Comparison of ENCODE assay signal across 22 cellular contexts in the genomic region with DNA sequence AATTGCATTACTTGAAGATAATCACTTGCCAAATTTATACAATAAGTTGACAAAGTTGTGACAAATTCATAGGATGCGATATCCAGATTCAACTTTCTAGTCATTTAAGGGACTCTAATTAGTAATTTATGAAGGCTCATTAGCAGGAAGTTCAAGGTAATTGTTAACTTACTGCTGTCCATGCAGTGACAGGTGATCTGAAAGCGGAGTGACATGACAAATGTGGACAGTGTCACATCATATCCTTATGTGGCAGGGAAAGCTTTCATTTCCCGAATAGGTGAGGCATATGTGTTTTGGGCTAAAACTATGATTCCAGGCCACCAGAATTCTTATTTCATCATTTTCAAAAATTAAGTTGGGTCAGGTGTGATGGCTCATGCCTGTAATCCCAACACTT.
DNase-seq lines count a peak whose midpoint lies in the region; ATAC-seq and TF ChIP-seq lines count a peak whose summit lies in the region.
"Had no signal": no experiment of that assay in that cellular context is flagged by ENCODE, and none has a peak within 500 bp of the region (broad histone marks: within the 10 kb centered on the region; RNA-seq: fewer than 3 reads in every experiment).

No MANE protein-coding gene starts in this region.

- no peaks in the 10 kb centered on the region for H3K36me3 ChIP-seq in PC-3 (ENCODE audit: low read depth, low read length)
- no peaks in the 10 kb centered on the region for H3K36me3 ChIP-seq in osteoblast (ENCODE audit: insufficient read depth, low read length)
- H3K36me3 ChIP-seq: heart left ventricle, tibial artery had no signal

- H2AFZ ChIP-seq in PC-3 (ENCODE audit: low read length), result no peak overlapping the region
- H2AFZ ChIP-seq in osteoblast (ENCODE audit: low read length), result no peak overlapping the region

- peak overlapping the region; percentile 63 for H3K4me2 ChIP-seq in PC-3 (ENCODE audit: low read length)
- no peak overlapping the region for H3K4me2 ChIP-seq in osteoblast (ENCODE audit: insufficient read depth, low read length)

- H3K79me2 ChIP-seq in PC-3 (ENCODE audit: low read length), result no peaks in the 10 kb centered on the region
- H3K79me2 ChIP-seq in osteoblast (ENCODE audit: insufficient read depth, low read length), result no peaks in the 10 kb centered on the region

- intact Hi-C loops in PC-3 (cut with micrococcal nuclease), result no loop called here

- no peaks in the 10 kb centered on the region for H3K9me3 ChIP-seq in PC-3 (ENCODE audit: low read length)
- no peaks in the 10 kb centered on the region for H3K9me3 ChIP-seq in osteoblast (ENCODE audit: low read depth, low read length)
- H3K9me3 ChIP-seq: heart left ventricle, tibial artery had no signal

- POLR2A ChIA-PET in PC-3 (lab: Charles Lee; ENCODE audit: unreplicated experiment), result no interaction called here

- ATAC-seq in GM18508 (IDR thresholded peaks at IDR 0.05; ENCODE audit: insufficient read depth, unreplicated experiment), result peak; percentile 53
- peak; percentile 80 for ATAC-seq in GM19467 (IDR thresholded peaks at IDR 0.05; ENCODE audit: unreplicated experiment)
- ATAC-seq in HG02981 (IDR thresholded peaks at IDR 0.05; ENCODE audit: unreplicated experiment), result peak; percentile 63
- ATAC-seq in PC-3, result no peak
- no peak for ATAC-seq in GM18517 (IDR thresholded peaks at IDR 0.05; ENCODE audit: unreplicated experiment)
- no peak for ATAC-seq in GM21723 (IDR thresholded peaks at IDR 0.05; ENCODE audit: unreplicated experiment)
- ATAC-seq: naive thymus-derived CD8-positive, alpha-beta T cell; T-helper 17 cell had no signal

- BruUV-seq in PC-3 (replicated peaks; lab: Mats Ljungman, UMichigan), result no TSS peak

- DNase-seq in PC-3, result no peak
- no peak for DNase-seq in osteoblast (ENCODE audit: insufficient read length, low spot score, missing footprints)
- DNase-seq in C1 segment of cervical spinal cord (lab: John Stamatoyannopoulos, UW), result no peak
- DNase-seq: activated CD4-positive, alpha-beta T cell treated with anti-CD3 and anti-CD28 coated beads for 48 hours; activated naive CD4-positive, alpha-beta T cell treated with anti-CD3 and anti-CD28 coated beads, Interleukin-2, amount 50 U/mL, for 16 hours; AML-193; aorta; COR-L47; DMS79 treated with DMSO at 0.1 percent for 48 hours; heart left ventricle; KG1; naive thymus-derived CD8-positive, alpha-beta T cell; NCI-H146; NCI-H524; stimulated activated CD4-positive, alpha-beta T cell treated with anti-CD3 and anti-CD28 coated beads, Interleukin-4, amount 100 ng/mL, for 1 hour; T-helper 17 cell had no signal

- no peaks in the 10 kb centered on the region for H3K9me2 ChIP-seq in PC-3 (replicated peaks; ENCODE audit: low read length)

- no peak overlapping the region; the same call in 1 of the 2 replicates for H3K9ac ChIP-seq in PC-3 (ENCODE audit: low read length)

- H3K4me3 ChIP-seq in PC-3 (ENCODE audit: low read length), result no peak overlapping the region
- no peak overlapping the region for H3K4me3 ChIP-seq in osteoblast (ENCODE audit: insufficient read depth, low read length)
- H3K4me3 ChIP-seq: heart left ventricle, tibial artery had no signal

- H3K27ac ChIP-seq in PC-3 (ENCODE audit: low read length) (peak overlapping the region; percentile 75), osteoblast (ENCODE audit: low read depth, low read length) (no peak overlapping the region)
- H3K27ac ChIP-seq: heart left ventricle, tibial artery had no signal

- H3K4me1 ChIP-seq in PC-3 (ENCODE audit: insufficient read depth, low read length), result peaks cover 29% of the 10 kb centered on the region
- peaks cover 9% of the 10 kb centered on the region for H3K4me1 ChIP-seq in osteoblast (ENCODE audit: insufficient read depth, low read length)

- CTCF ChIA-PET in PC-3 (lab: Charles Lee), result interaction anchor here (0.7 kb wide), 1 partner anchor 1274 kb away, joined by 3 read pairs; no protein-coding TSS in a partner anchor

- TF ChIP-seq CTCF in PC-3 (conservative IDR thresholded peaks at IDR 0.05; ENCODE audit: low read depth, low read length) (no peak), osteoblast (IDR thresholded peaks at IDR 0.05; ENCODE audit: extremely low read depth, low read depth, low read length) (no peak)

- H4K20me1 ChIP-seq in PC-3 (ENCODE audit: low read length) (no peaks in the 10 kb centered on the region), osteoblast (ENCODE audit: insufficient read depth, low read length) (no peaks in the 10 kb centered on the region)

- peaks cover 6% of the 10 kb centered on the region; the same call in 1 of the 2 replicates for H3K27me3 ChIP-seq in PC-3 (ENCODE audit: low read length)
- H3K27me3 ChIP-seq in osteoblast (ENCODE audit: insufficient read depth, low read length), result peaks cover 3% of the 10 kb centered on the region
- H3K27me3 ChIP-seq: heart left ventricle, tibial artery had no signal

- H3F3A ChIP-seq in PC-3 (ENCODE audit: low read length, unreplicated experiment), result peaks cover 3% of the 10 kb centered on the region

Comparison
In these comparisons a context has a peak if more than half of its experiments do, and no peak if none do; other contexts are left out.
1. ATAC-seq: peak in GM18508 (single experiment), GM19467 (single experiment) and HG02981 (single experiment); none in PC-3 (single experiment), GM18517 (single experiment) and GM21723 (single experiment).